Comparison of ENCODE assay signal across 8 cellular contexts in genomic region chr16:69131749-69132423, GRCh38. TPM values are rescaled to one million over a fixed set of nuclear protein-coding genes. Genes with fewer than 3 reads are reported as not detected.
DNase-seq lines count a peak whose midpoint lies in the region; ATAC-seq and TF ChIP-seq lines count a peak whose summit lies in the region.

No MANE protein-coding gene starts in this region.

- ATAC-seq in HG03064 (IDR thresholded peaks at IDR 0.05; ENCODE audit: low read depth, unreplicated experiment), result peak; percentile 32

- peak overlapping the region; percentile 81 for H3K4me3 ChIP-seq in lower leg skin (ENCODE audit: low read depth, poor library complexity, severe bottlenecking)

- DNase-seq in NK-92 treated with Interleukin-12 subunit alpha and Interleukin-12 subunit beta, amount 100 ng/mL, for 24 hours (lab: John Stamatoyannopoulos, UW), result peak; percentile 48
- DNase-seq in NK-92 (lab: John Stamatoyannopoulos, UW; ENCODE audit: unreplicated experiment), result no peak
- peak; percentile 86 for DNase-seq in NCI-H2227 (lab: John Stamatoyannopoulos, UW; ENCODE audit: unreplicated experiment)
- DNase-seq in activated CD4-positive, alpha-beta T cell treated with anti-CD3 and anti-CD28 coated beads for 48 hours, result peak; percentile 86
- peak; percentile 79 for DNase-seq in dermis blood vessel endothelial cell
- peak; percentile 58 to 95 for DNase-seq in lower leg skin (ENCODE audit: low spot score in 2 of 2)
- DNase-seq in stimulated activated CD4-positive, alpha-beta T cell treated with anti-CD3 and anti-CD28 coated beads, Interleukin-4, amount 100 ng/mL, for 4 hours, result peak; percentile 80 to 81

- intact Hi-C loops in lower leg skin (cut with DNase I; ENCODE audit: low total_unique reads), result no loop called here

- WGBS in lower leg skin, 2 donors, result 1 to 2% methylated on average over 46 to 56 of the region's 57 CpGs

- peak in 1 of 3 donors; percentile 29 for TF ChIP-seq CTCF in lower leg skin (IDR thresholded peaks at IDR 0.05)

- TF ChIP-seq POLR2A in lower leg skin (IDR thresholded peaks at IDR 0.05), result no peak

RNA-seq across cellular contexts. Expression of gene CHTF8, which starts 0.5 kb away (rescaled TPM):
- 89.9 and 160 TPM in 2 replicates for total RNA-seq in dermis blood vessel endothelial cell
- total RNA-seq in lower leg skin, result 100 to 1,000 TPM in 1 of 4 donors, 10 to 100 TPM in 3; 77.8 to 124 (median 82.8) TPM

RNA-seq across cellular contexts. Expression of gene UTP4, which starts 0.6 kb away (rescaled TPM):
- total RNA-seq in dermis blood vessel endothelial cell (14.1 and 26.7 TPM in 2 replicates), lower leg skin (10 to 100 TPM; 13.3 to 22.0 (median 15.0) TPM)

RNA-seq across cellular contexts. Expression of gene HAS3, which starts 26.4 kb away (rescaled TPM):
- total RNA-seq in dermis blood vessel endothelial cell (3.6 and 4.5 TPM in 2 replicates), lower leg skin (1 to 10 TPM; 3.5 to 7.5 (median 4.8) TPM)

RNA-seq across cellular contexts. Expression of gene SNTB2, which starts 55.1 kb away (rescaled TPM):
- total RNA-seq in dermis blood vessel endothelial cell (91.0 and 185 TPM in 2 replicates), lower leg skin (10 to 100 TPM; 32.5 to 60.4 (median 51.8) TPM)
